In genomic region chr22:30425327-30425615, GRCh38 we compare ENCODE assay signal across 8 cellular contexts. TPM values are rescaled to one million over a fixed set of nuclear protein-coding genes. Genes with fewer than 3 reads are reported as not detected.
DNase-seq lines count a peak whose midpoint lies in the region; ATAC-seq and TF ChIP-seq lines count a peak whose summit lies in the region.

No MANE protein-coding gene starts in this region.

- TF ChIP-seq CTCF in astrocyte of the cerebellum (IDR thresholded peaks at IDR 0.05; ENCODE audit: low read depth, low read length, missing control alignments), result no peak
- no peak for TF ChIP-seq CTCF in right lobe of liver (IDR thresholded peaks at IDR 0.05)
- TF ChIP-seq CTCF in tibial artery (IDR thresholded peaks at IDR 0.05), result no peak

- peaks cover 56% of the 10 kb centered on the region for H3K4me1 Mint-ChIP-seq in activated T-cell treated with anti-CD3 and anti-CD28 coated beads, Interleukin-2, amount 50 U/mL, for 4 hours (ENCODE audit: low read depth)

- no peaks in the 10 kb centered on the region for H3K27me3 Mint-ChIP-seq in activated T-cell treated with anti-CD3 and anti-CD28 coated beads, Interleukin-2, amount 50 U/mL, for 4 hours (ENCODE audit: low read depth)

- no peak for TF ChIP-seq POLR2A in right lobe of liver (IDR thresholded peaks at IDR 0.05)

- no peaks in the 10 kb centered on the region for H3K9me3 Mint-ChIP-seq in activated T-cell treated with anti-CD3 and anti-CD28 coated beads, Interleukin-2, amount 50 U/mL, for 4 hours

- in situ Hi-C loops in astrocyte of the cerebellum (cut with HindIII; ENCODE audit: low sequenced_read_pairs), result no loop called here

- H3K36me3 Mint-ChIP-seq in activated T-cell treated with anti-CD3 and anti-CD28 coated beads, Interleukin-2, amount 50 U/mL, for 4 hours (ENCODE audit: insufficient read depth), result peaks cover 14% of the 10 kb centered on the region

- H3K36me3 ChIP-seq in right lobe of liver (peaks cover 0 to 10% (median 0%) of the 10 kb centered on the region in 4 donors), tibial artery (no peaks in the 10 kb centered on the region)

- H3K4me1 ChIP-seq in right lobe of liver (peaks cover 0 to 54% (median 14%) of the 10 kb centered on the region in 4 donors), tibial artery (peaks cover 3 to 56% (median 43%) of the 10 kb centered on the region in 4 donors)

- H3K4me3 Mint-ChIP-seq in activated T-cell treated with anti-CD3 and anti-CD28 coated beads, Interleukin-2, amount 50 U/mL, for 4 hours, result peak overlapping the region; percentile 93

- intact Hi-C loops in right lobe of liver (cut with DNase I) (no loop called here), tibial artery (cut with DNase I; ENCODE audit: low total_unique reads) (no loop called here)

- H3K9me3 ChIP-seq in right lobe of liver (no peaks in the 10 kb centered on the region), tibial artery (no peaks in the 10 kb centered on the region)

- no peak for DNase-seq in activated T-cell treated with anti-CD3 and anti-CD28 coated beads, Interleukin-2, amount 50 U/mL, for 4 hours
- DNase-seq in activated T-cell treated with anti-CD3 and anti-CD28 coated beads for 4 hours (no peak), astrocyte of the cerebellum (ENCODE audit: low read depth) (no peak), right lobe of liver (no peak), tibial artery (no peak), NCI-H2081 treated with DMSO at 0.1 percent for 48 hours (lab: John Stamatoyannopoulos, UW) (no peak)
- no peak for DNase-seq in effector CD8-positive, alpha-beta T cell (lab: John Stamatoyannopoulos, UW)
- no peak for DNase-seq in activated CD4-positive, alpha-beta T cell treated with anti-CD3 and anti-CD28 coated beads for 4 hours

- no peak for ATAC-seq in activated T-cell treated with anti-CD3 and anti-CD28 coated beads, Interleukin-2, amount 50 U/mL, for 4 hours
- ATAC-seq in right lobe of liver, result no peak

- H3K4me3 ChIP-seq in astrocyte of the cerebellum (ENCODE audit: low read depth, low read length) (peak overlapping the region; percentile 58), right lobe of liver (peak overlapping the region; percentile 51 to 64 (median 59)), tibial artery (peak overlapping the region; percentile 54 to 77)

- peak overlapping the region; percentile 90 to 98 (median 95) for H3K27ac ChIP-seq in right lobe of liver
- peak overlapping the region; percentile 73 to 75 for H3K27ac ChIP-seq in tibial artery

- H3K27me3 ChIP-seq in right lobe of liver (no peaks in the 10 kb centered on the region), tibial artery (no peaks in the 10 kb centered on the region)

- 5% methylated on average over 9 of the region's 9 CpGs for WGBS in right lobe of liver (ENCODE audit: insufficient coverage, low coverage, low lambda C conversion rate, missing lambda C conversion rate)

RNA-seq across cellular contexts. Expression of gene MTFP1, which starts 0.3 kb away (rescaled TPM):
- total RNA-seq in activated T-cell treated with anti-CD3 and anti-CD28 coated beads, Interleukin-2, amount 50 U/mL, for 4 hours, result 100 to 1,000 TPM in 1 of 3 donors, 10 to 100 TPM in 2; 97.0 to 113 (median 99.9) TPM
- 10 to 100 TPM in 3 of 6 experiments, 1 to 10 TPM in 3; 4.2 to 30.1 (median 9.1) TPM for total RNA-seq in right lobe of liver

RNA-seq across cellular contexts. Expression of gene SEC14L2, which starts 28.5 kb away (rescaled TPM):
- 10 to 100 TPM; 10.4 to 13.2 (median 12.5) TPM for total RNA-seq in activated T-cell treated with anti-CD3 and anti-CD28 coated beads, Interleukin-2, amount 50 U/mL, for 4 hours
- total RNA-seq in right lobe of liver, result 100 to 1,000 TPM in 3 of 6 experiments, 10 to 100 TPM in 3; 42.7 to 240 (median 101) TPM

RNA-seq across cellular contexts. Expression of gene RNF215, which starts 38.1 kb away (rescaled TPM):
- total RNA-seq in activated T-cell treated with anti-CD3 and anti-CD28 coated beads, Interleukin-2, amount 50 U/mL, for 4 hours, result 1 to 10 TPM; 3.9 to 5.1 (median 4.4) TPM
- total RNA-seq in right lobe of liver, result 10 to 100 TPM in 1 of 6 experiments, 1 to 10 TPM in 5; 6.2 to 10.0 (median 7.4) TPM

RNA-seq across cellular contexts. Expression of gene SEC14L3, which starts 46.5 kb away (rescaled TPM):
- total RNA-seq in activated T-cell treated with anti-CD3 and anti-CD28 coated beads, Interleukin-2, amount 50 U/mL, for 4 hours, result not detected
- 1 to 10 TPM in 1 of 6 experiments, under 1 TPM in 3, not detected in 2; 0.31 to 1.1 (median 0.55) TPM for total RNA-seq in right lobe of liver
